1 cellular context compared by ENCODE assay signal in genomic region chr3:38018296-38019266, GRCh38.
TF ChIP-seq lines count a peak whose summit lies in the region.

No MANE protein-coding gene starts in this region.

TF ChIP-seq in K562, 482 proteins besides CTCF, POLR2A, EP300 and RAD21 (continued from another document):
- no peak for TF ChIP-seq MBD1 (CRISPR knock-in tag; IDR thresholded peaks at IDR 0.05)
- TF ChIP-seq JUND (IDR thresholded peaks at IDR 0.05; ENCODE audit: borderline replicate concordance, low read depth, low read length) = peak; percentile 25; the same call in 1 of the 2 replicates
- no peak; the same call in 2 of the 3 replicates for TF ChIP-seq JUND (tag; IDR thresholded peaks at IDR 0.05; ENCODE audit: borderline replicate concordance, low read depth, low read length)
- TF ChIP-seq ZNF75A (CRISPR knock-in tag; IDR thresholded peaks at IDR 0.05) = no peak
- no peak for TF ChIP-seq POLR3G (IDR thresholded peaks at IDR 0.05; ENCODE audit: extremely low read depth, insufficient read length, insufficient replicate concordance)
- TF ChIP-seq TEAD1 (CRISPR knock-in tag; IDR thresholded peaks at IDR 0.05) = no peak
- 0 out of 2 replicates have a peak, but pooled peaks have one; percentile 4 for TF ChIP-seq FOXM1 (IDR thresholded peaks at IDR 0.05; ENCODE audit: low read depth)
- no peak for TF ChIP-seq FOXM1 (CRISPR knock-in tag; IDR thresholded peaks at IDR 0.05; ENCODE audit: low read depth)
- TF ChIP-seq CBX1 (IDR thresholded peaks at IDR 0.05; ENCODE audit: low read depth) = no peak
- peak; percentile 50; the same call in 1 of the 2 replicates for TF ChIP-seq NKRF (IDR thresholded peaks at IDR 0.05; ENCODE audit: borderline replicate concordance)
- no peak for TF ChIP-seq RCOR1 (IDR thresholded peaks at IDR 0.05; ENCODE audit: borderline replicate concordance in 1 of 2, low read depth in 2 of 2, low read length in 2 of 2)
- TF ChIP-seq ZSCAN29 (IDR thresholded peaks at IDR 0.05) = no peak
- TF ChIP-seq POLR3A (IDR thresholded peaks at IDR 0.05; ENCODE audit: borderline replicate concordance, extremely low read depth, insufficient read depth, insufficient read length) = no peak
- TF ChIP-seq PCBP2 (IDR thresholded peaks at IDR 0.05; ENCODE audit: low read depth, low read length, poor library complexity, severe bottlenecking) = no peak
- no peak for TF ChIP-seq MCM3 (IDR thresholded peaks at IDR 0.05)
- no peak for TF ChIP-seq JUN (IDR thresholded peaks at IDR 0.05; ENCODE audit: borderline replicate concordance, low read depth, low read length)
- TF ChIP-seq JUN (CRISPR knock-in tag; IDR thresholded peaks at IDR 0.05; ENCODE audit: borderline replicate concordance) = no peak
- TF ChIP-seq ETS1 (conservative IDR thresholded peaks at IDR 0.05; ENCODE audit: control insufficient read depth, low read depth, low read length) = 0 out of 2 replicates have a peak, but pooled peaks have one; percentile 10
- TF ChIP-seq REST (CRISPR knock-in tag; IDR thresholded peaks at IDR 0.05; ENCODE audit: low read depth) = no peak
- TF ChIP-seq CUX1 (CRISPR knock-in tag; IDR thresholded peaks at IDR 0.05) = no peak
- no peak for TF ChIP-seq ARID3A (IDR thresholded peaks at IDR 0.05; ENCODE audit: borderline replicate concordance, low read depth, low read length)
- no peak for TF ChIP-seq EP400 (IDR thresholded peaks at IDR 0.05)
- no peak for TF ChIP-seq RBM25 (IDR thresholded peaks at IDR 0.05; ENCODE audit: low read depth, low read length, severe bottlenecking)
- 0 out of 2 replicates have a peak, but pooled peaks have one; percentile 19 for TF ChIP-seq NFRKB (IDR thresholded peaks at IDR 0.05; ENCODE audit: low read depth)
- TF ChIP-seq TRIM24 (IDR thresholded peaks at IDR 0.05) = no peak
- TF ChIP-seq RFX5 (IDR thresholded peaks at IDR 0.05; ENCODE audit: low read depth, low read length) = no peak
- no peak for TF ChIP-seq TFE3 (CRISPR knock-in tag; IDR thresholded peaks at IDR 0.05)
- no peak for TF ChIP-seq POLR2H (tag; IDR thresholded peaks at IDR 0.05; ENCODE audit: low read depth)
